15 cellular contexts compared by ENCODE assay signal in genomic region chr22:46852771-46853170, GRCh38.
DNase-seq lines count a peak whose midpoint lies in the region; ATAC-seq and TF ChIP-seq lines count a peak whose summit lies in the region.
"Had no signal": no experiment of that assay in that cellular context is flagged by ENCODE, and none has a peak within 500 bp of the region (broad histone marks: within the 10 kb centered on the region; RNA-seq: fewer than 3 reads in every experiment).

No MANE protein-coding gene starts in this region.

- H3F3A ChIP-seq in smooth muscle cell (ENCODE audit: low read depth): no peaks in the 10 kb centered on the region

- H3K27me3 Mint-ChIP-seq in activated CD8-positive, alpha-beta memory T cell treated with anti-CD3 and anti-CD28 coated beads, Interleukin-2, amount 10 ng/mL, durations not matched to agents 7 days and 5 days: no peaks in the 10 kb centered on the region
- H3K27me3 Mint-ChIP-seq in activated T-helper 17 cell treated with anti-CD3 and anti-CD28 coated beads, Interleukin-2, amount 50 U/mL, for 72 hours: no peaks in the 10 kb centered on the region
- H3K27me3 Mint-ChIP-seq in HFFc6 (ENCODE audit: insufficient read depth): no peaks in the 10 kb centered on the region
- H3K27me3 Mint-ChIP-seq: CD4-positive, CD25-positive, alpha-beta regulatory T cell had no signal

- no peaks in the 10 kb centered on the region for H3K79me2 ChIP-seq in smooth muscle cell (ENCODE audit: low read depth)

- no peak for TF ChIP-seq CTCF in lung (IDR thresholded peaks at IDR 0.05; ENCODE audit: control extremely low read depth, extremely low read depth)
- TF ChIP-seq CTCF in vagina (IDR thresholded peaks at IDR 0.05): no peak
- no peak for TF ChIP-seq CTCF in HFFc6 (IDR thresholded peaks at IDR 0.05)
- no peak for TF ChIP-seq CTCF in smooth muscle cell (IDR thresholded peaks at IDR 0.05; ENCODE audit: borderline replicate concordance, insufficient read depth, poor library complexity, severe bottlenecking)
- no peak for TF ChIP-seq CTCF in brain microvascular endothelial cell (IDR thresholded peaks at IDR 0.05; ENCODE audit: low read depth, low read length, missing control alignments)

- H3K9ac ChIP-seq in smooth muscle cell (ENCODE audit: low read depth): no peak overlapping the region
- H3K9ac ChIP-seq: BLaER1 had no signal

- peaks cover 7% of the 10 kb centered on the region for H3K4me1 Mint-ChIP-seq in activated CD8-positive, alpha-beta memory T cell treated with anti-CD3 and anti-CD28 coated beads, Interleukin-2, amount 10 ng/mL, durations not matched to agents 7 days and 5 days
- H3K4me1 Mint-ChIP-seq in activated T-helper 17 cell treated with anti-CD3 and anti-CD28 coated beads, Interleukin-2, amount 50 U/mL, for 72 hours: peaks cover 34% of the 10 kb centered on the region
- peaks cover 23% of the 10 kb centered on the region for H3K4me1 Mint-ChIP-seq in HFFc6 (ENCODE audit: low read depth)

- intact Hi-C loops in vagina (cut with DNase I): no loop called here

- H3K4me2 ChIP-seq in smooth muscle cell: no peak overlapping the region
- H3K4me2 ChIP-seq: BLaER1 had no signal

- H3K27me3 ChIP-seq in lung (ENCODE audit: control insufficient read depth, insufficient read depth) (no peaks in the 10 kb centered on the region), vagina (no peaks in the 10 kb centered on the region), smooth muscle cell (ENCODE audit: low read depth) (no peaks in the 10 kb centered on the region), brain microvascular endothelial cell (replicated peaks) (no peaks in the 10 kb centered on the region)
- H3K27me3 ChIP-seq: BLaER1 had no signal

- no peak overlapping the region for H2AFZ ChIP-seq in smooth muscle cell (ENCODE audit: low read depth)

- ATAC-seq in activated CD8-positive, alpha-beta memory T cell treated with anti-CD3 and anti-CD28 coated beads, Interleukin-2, amount 10 ng/mL, durations not matched to agents 7 days and 5 days: no peak
- no peak for ATAC-seq in activated T-helper 17 cell treated with anti-CD3 and anti-CD28 coated beads, Interleukin-2, amount 50 U/mL, for 72 hours (replicated peaks)
- ATAC-seq in lung (ENCODE audit: insufficient read depth, low FRiP score): no peak

- CTCF ChIA-PET in activated CD8-positive, alpha-beta memory T cell treated with anti-CD3 and anti-CD28 coated beads, Interleukin-2, amount 10 ng/mL, durations not matched to agents 7 days and 5 days (lab: Charles Lee): no interaction called here

- H3K36me3 ChIP-seq in lung (ENCODE audit: control insufficient read depth in 2 of 2, insufficient read depth in 2 of 2, low read length in 2 of 2) (no peaks in the 10 kb centered on the region), vagina (no peaks in the 10 kb centered on the region), smooth muscle cell (ENCODE audit: low read depth) (peaks cover 4% of the 10 kb centered on the region), brain microvascular endothelial cell (replicated peaks) (no peaks in the 10 kb centered on the region)

- peak; percentile 19 for DNase-seq in activated CD8-positive, alpha-beta memory T cell treated with anti-CD3 and anti-CD28 coated beads, Interleukin-2, amount 10 ng/mL, durations not matched to agents 7 days and 5 days
- no peak for DNase-seq in activated CD8-positive, alpha-beta memory T cell treated with anti-CD3 and anti-CD28 coated beads, Interleukin-2, amount 50 U/mL, for 4 hours
- DNase-seq in lung (ENCODE audit: low spot score): peak; percentile 21
- peak; percentile 61 to 74 for DNase-seq in vagina (ENCODE audit: extremely low spot score in 2 of 2)
- no peak for DNase-seq in HFFc6
- no peak for DNase-seq in smooth muscle cell (lab: John Stamatoyannopoulos, UW; ENCODE audit: unreplicated experiment)
- DNase-seq in brain microvascular endothelial cell: no peak
- DNase-seq: Calu3; CD4-positive, CD25-positive, alpha-beta regulatory T cell; DMS 273 treated with DMSO at 0.1 percent for 48 hours; DMS79 had no signal

- in situ Hi-C loops in brain microvascular endothelial cell (cut with HindIII; ENCODE audit: low pct_ligation_motif_present, low sequenced_read_pairs): no loop called here

- no peak overlapping the region for H3K4me3 Mint-ChIP-seq in activated CD8-positive, alpha-beta memory T cell treated with anti-CD3 and anti-CD28 coated beads, Interleukin-2, amount 10 ng/mL, durations not matched to agents 7 days and 5 days
- H3K4me3 Mint-ChIP-seq in activated T-helper 17 cell treated with anti-CD3 and anti-CD28 coated beads, Interleukin-2, amount 50 U/mL, for 72 hours: no peak overlapping the region
- H3K4me3 Mint-ChIP-seq in HFFc6: no peak overlapping the region

- H3K4me3 ChIP-seq in lung (no peak overlapping the region), vagina (no peak overlapping the region), smooth muscle cell (no peak overlapping the region), brain microvascular endothelial cell (ENCODE audit: low read depth, low read length) (no peak overlapping the region)
- H3K4me3 ChIP-seq: BLaER1 had no signal

- H3K27ac Mint-ChIP-seq in activated CD8-positive, alpha-beta memory T cell treated with anti-CD3 and anti-CD28 coated beads, Interleukin-2, amount 10 ng/mL, durations not matched to agents 7 days and 5 days: no peak overlapping the region
- peak overlapping the region; percentile 43 for H3K27ac Mint-ChIP-seq in activated T-helper 17 cell treated with anti-CD3 and anti-CD28 coated beads, Interleukin-2, amount 50 U/mL, for 72 hours
- no peak overlapping the region for H3K27ac Mint-ChIP-seq in HFFc6

- peaks cover 8% of the 10 kb centered on the region for H3K36me3 Mint-ChIP-seq in activated CD8-positive, alpha-beta memory T cell treated with anti-CD3 and anti-CD28 coated beads, Interleukin-2, amount 10 ng/mL, durations not matched to agents 7 days and 5 days
- H3K36me3 Mint-ChIP-seq in activated T-helper 17 cell treated with anti-CD3 and anti-CD28 coated beads, Interleukin-2, amount 50 U/mL, for 72 hours (ENCODE audit: low read depth): peaks cover 81% of the 10 kb centered on the region
- peaks cover 6% of the 10 kb centered on the region; the same call in 1 of the 2 replicates for H3K36me3 Mint-ChIP-seq in HFFc6 (ENCODE audit: low read depth)

- H3K27ac ChIP-seq in lung (ENCODE audit: low read depth in 1 of 2, low read length in 1 of 2) (no peak overlapping the region), vagina (no peak overlapping the region), smooth muscle cell (ENCODE audit: low read depth) (no peak overlapping the region), brain microvascular endothelial cell (no peak overlapping the region)
- H3K27ac ChIP-seq: 22Rv1, BLaER1, HL-60 had no signal

- TF ChIP-seq POLR2A in vagina (IDR thresholded peaks at IDR 0.05): no peak

- WGBS in lung, 2 donors: 97 to 98% methylated on average over 14 of the region's 14 CpGs
- 98% methylated on average over 14 of the region's 14 CpGs for WGBS in smooth muscle cell (ENCODE audit: low lambda C conversion rate)

- peaks cover 33% of the 10 kb centered on the region for H4K20me1 ChIP-seq in smooth muscle cell (ENCODE audit: low read depth)

- H3K9me3 ChIP-seq in lung (ENCODE audit: control insufficient read depth in 2 of 2, insufficient read depth in 1 of 2, low read length in 1 of 2) (no peaks in the 10 kb centered on the region), vagina (no peaks in the 10 kb centered on the region), smooth muscle cell (replicated peaks; ENCODE audit: low read depth) (no peaks in the 10 kb centered on the region)

- H3K4me1 ChIP-seq in lung (ENCODE audit: control insufficient read depth in 2 of 2, insufficient read depth in 2 of 2, low read length in 2 of 2): peaks cover 0 to 12% of the 10 kb centered on the region in 2 donors
- no peaks in the 10 kb centered on the region for H3K4me1 ChIP-seq in vagina
- H3K4me1 ChIP-seq in smooth muscle cell (ENCODE audit: low read depth): no peaks in the 10 kb centered on the region
- H3K4me1 ChIP-seq: BLaER1 had no signal

- no peaks in the 10 kb centered on the region for H3K9me3 Mint-ChIP-seq in activated CD8-positive, alpha-beta memory T cell treated with anti-CD3 and anti-CD28 coated beads, Interleukin-2, amount 10 ng/mL, durations not matched to agents 7 days and 5 days (ENCODE audit: low read depth)
- no peaks in the 10 kb centered on the region for H3K9me3 Mint-ChIP-seq in activated T-helper 17 cell treated with anti-CD3 and anti-CD28 coated beads, Interleukin-2, amount 50 U/mL, for 72 hours
- H3K9me3 Mint-ChIP-seq in HFFc6: no peaks in the 10 kb centered on the region
- H3K9me3 Mint-ChIP-seq: CD4-positive, CD25-positive, alpha-beta regulatory T cell had no signal

Comparison
In these comparisons a context has a peak if more than half of its experiments do, and no peak if none do; other contexts are left out.
1. DNase-seq: peak in activated CD8-positive, alpha-beta memory T cell treated with anti-CD3 and anti-CD28 coated beads, Interleukin-2, amount 10 ng/mL, durations not matched to agents 7 days and 5 days (single experiment), lung (single experiment) and vagina (2 of 2); none in activated CD8-positive, alpha-beta memory T cell treated with anti-CD3 and anti-CD28 coated beads, Interleukin-2, amount 50 U/mL, for 4 hours (single experiment), HFFc6 (single experiment), smooth muscle cell (single experiment) and brain microvascular endothelial cell (single experiment).